In the genomic region with DNA sequence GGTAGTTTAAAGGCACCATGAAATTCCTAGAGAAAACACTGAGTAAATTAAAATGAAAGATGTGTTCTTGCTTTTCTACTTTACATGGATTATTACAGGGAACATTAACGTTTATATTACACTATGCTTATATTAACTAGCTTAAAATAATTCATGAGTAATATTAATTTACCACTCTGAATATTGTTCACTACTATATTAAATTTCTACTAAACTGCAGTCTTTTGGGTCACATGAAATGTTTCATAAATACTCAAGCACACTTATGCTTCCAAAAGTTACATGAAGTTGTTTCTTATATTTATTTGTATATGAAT, we compare ENCODE assay signal across 8 cellular contexts. TPM values are rescaled to one million over a fixed set of nuclear protein-coding genes. Genes with fewer than 3 reads are reported as not detected.
DNase-seq lines count a peak whose midpoint lies in the region; ATAC-seq and TF ChIP-seq lines count a peak whose summit lies in the region.

No MANE protein-coding gene starts in this region.

- peaks cover 20 to 57% (median 48%) of the 10 kb centered on the region in 4 donors for H3K4me1 Mint-ChIP-seq in naive thymus-derived CD8-positive, alpha-beta T cell

- H3K4me3 Mint-ChIP-seq in naive thymus-derived CD8-positive, alpha-beta T cell = peak overlapping the region; percentile 47 to 85 (median 74)

- H3K9me3 ChIP-seq in right atrium auricular region = no peaks in the 10 kb centered on the region

- no peak for TF ChIP-seq CTCF in right atrium auricular region (IDR thresholded peaks at IDR 0.05)
- TF ChIP-seq CTCF in brain microvascular endothelial cell (IDR thresholded peaks at IDR 0.05; ENCODE audit: low read depth, low read length, missing control alignments) = no peak

- peaks cover 0 to 46% of the 10 kb centered on the region in 2 donors for H3K4me1 ChIP-seq in right atrium auricular region

- H3K4me3 ChIP-seq in right atrium auricular region (peak overlapping the region; percentile 5 to 25), brain microvascular endothelial cell (ENCODE audit: low read depth, low read length) (peak overlapping the region; percentile 13)

- peaks cover 0 to 3% (median 0%) of the 10 kb centered on the region in 3 donors for H3K36me3 Mint-ChIP-seq in naive thymus-derived CD8-positive, alpha-beta T cell

- POLR2A ChIA-PET in naive thymus-derived CD8-positive, alpha-beta T cell (lab: Charles Lee) = interaction anchor here (0.6 to 1.8 kb wide), 7 partner anchors 13 to 376 kb away, joined by 3 to 9 read pairs (median 4); a partner anchor contains a TSS

- ATAC-seq in Right ventricle myocardium inferior (no peak), GM21717 (IDR thresholded peaks at IDR 0.05; ENCODE audit: unreplicated experiment) (no peak)
- ATAC-seq in naive thymus-derived CD8-positive, alpha-beta T cell = no peak

- H3K27ac Mint-ChIP-seq in naive thymus-derived CD8-positive, alpha-beta T cell = peak overlapping the region; percentile 95 to 100 (median 97)

- H3K27ac ChIP-seq in right atrium auricular region (peak overlapping the region; percentile 92 to 95), brain microvascular endothelial cell (peak overlapping the region; percentile 88)

- in situ Hi-C loops in brain microvascular endothelial cell (cut with HindIII; ENCODE audit: low pct_ligation_motif_present, low sequenced_read_pairs) = no loop called here

- H3K27me3 Mint-ChIP-seq in naive thymus-derived CD8-positive, alpha-beta T cell = peaks cover 0 to 3% (median 0%) of the 10 kb centered on the region in 5 donors

- H3K27me3 ChIP-seq in right atrium auricular region (no peaks in the 10 kb centered on the region), brain microvascular endothelial cell (replicated peaks) (no peaks in the 10 kb centered on the region)

- peaks cover 0 to 4% (median 0%) of the 10 kb centered on the region in 9 donors for H3K9me3 Mint-ChIP-seq in naive thymus-derived CD8-positive, alpha-beta T cell

- no peaks in the 10 kb centered on the region for H3K36me3 ChIP-seq in right atrium auricular region
- no peaks in the 10 kb centered on the region for H3K36me3 ChIP-seq in brain microvascular endothelial cell (replicated peaks)

- intact Hi-C loops in Right ventricle myocardium inferior (cut with DNase I) = no loop called here

- no peak for DNase-seq in right atrium auricular region (ENCODE audit: low spot score)
- no peak for DNase-seq in Right ventricle myocardium inferior (ENCODE audit: missing footprints)
- no peak for DNase-seq in brain microvascular endothelial cell
- no peak for DNase-seq in naive thymus-derived CD8-positive, alpha-beta T cell
- DNase-seq in GM19238 (ENCODE audit: insufficient read length, low spot score) = no peak
- DNase-seq in islet precursor cell = no peak
- no peak for DNase-seq in stimulated activated CD8-positive, alpha-beta memory T cell treated with anti-CD3 and anti-CD28 coated beads, Interleukin-4, amount 100 ng/mL, for 48 hours

RNA-seq across cellular contexts. Expression of a gene that starts 3.4 kb away (rescaled TPM):
- total RNA-seq in right atrium auricular region (10 to 100 TPM; 57.5 to 83.0 TPM), Right ventricle myocardium inferior (125 TPM)
- total RNA-seq in naive thymus-derived CD8-positive, alpha-beta T cell = 10 to 100 TPM; 58.0 to 60.1 TPM
- polyA plus RNA-seq in naive thymus-derived CD8-positive, alpha-beta T cell = 100 to 1,000 TPM in 1 of 3 donors, 10 to 100 TPM in 2; 89.9 to 117 (median 90.3) TPM

RNA-seq across cellular contexts. Expression of a gene that starts 5.2 kb away (rescaled TPM):
- total RNA-seq in right atrium auricular region (10 to 100 TPM; 39.3 to 53.1 TPM), Right ventricle myocardium inferior (70.2 TPM)
- 10 to 100 TPM; 45.8 to 52.7 TPM for total RNA-seq in naive thymus-derived CD8-positive, alpha-beta T cell
- polyA plus RNA-seq in naive thymus-derived CD8-positive, alpha-beta T cell = 10 to 100 TPM; 15.4 to 36.4 (median 23.3) TPM
